19 cellular contexts compared by ENCODE assay signal in the genomic region with DNA sequence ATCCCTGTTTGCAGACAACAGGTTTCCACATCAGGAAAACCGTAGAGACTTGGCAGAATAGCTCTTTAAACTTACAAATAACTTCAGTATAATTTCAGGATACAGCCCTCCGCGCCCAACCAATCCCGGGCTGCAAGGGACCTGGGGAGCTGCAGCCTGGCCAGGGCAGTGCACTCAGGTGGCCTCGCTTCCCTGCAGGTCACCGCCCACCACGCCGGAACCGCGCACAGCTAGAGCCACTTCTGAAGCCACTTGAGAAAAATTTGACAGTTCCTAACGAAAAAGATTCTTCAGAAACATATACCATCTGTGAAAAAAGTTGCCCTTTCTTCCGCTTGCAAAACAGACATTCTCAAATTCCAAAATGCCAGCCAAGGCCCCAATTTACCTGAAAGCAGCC. TPM values are rescaled to one million over a fixed set of nuclear protein-coding genes. Genes with fewer than 3 reads are reported as not detected.
DNase-seq lines count a peak whose midpoint lies in the region; ATAC-seq, FAIRE-seq and TF ChIP-seq lines count a peak whose summit lies in the region.
"Had no signal": no experiment of that assay in that cellular context is flagged by ENCODE, and none has a peak within 500 bp of the region (broad histone marks: within the 10 kb centered on the region; RNA-seq: fewer than 3 reads in every experiment).

No MANE protein-coding gene starts in this region.

- H4K5ac ChIP-seq in H1 (ENCODE audit: insufficient read length, low read depth, low read length): no peak overlapping the region

- H4K91ac ChIP-seq in H1 (replicated peaks; ENCODE audit: insufficient read length, low read length): no peak overlapping the region

- no peak overlapping the region for H2BK12ac ChIP-seq in H1 (ENCODE audit: low read depth, low read length)

- DNase-seq in left ventricle myocardium inferior (peak; percentile 17), left ventricle myocardium superior (no peak), PC-3 (no peak), H1 (ENCODE audit: low read depth in 1 of 2, low spot score in 2 of 2) (no peak), sigmoid colon (no peak)
- DNase-seq: C1 segment of cervical spinal cord; Calu3; CD4-positive, alpha-beta memory T cell; COR-L47; DMS53; DMS79 treated with DMSO at 0.1 percent for 48 hours; GM23248; H9 had no signal

- H3K56ac ChIP-seq in H1 (replicated peaks; ENCODE audit: insufficient read length, low read depth, low read length): no peak overlapping the region

- H3K9me2 ChIP-seq in PC-3 (replicated peaks; ENCODE audit: low read length): no peaks in the 10 kb centered on the region

- H3K79me2 ChIP-seq in PC-3 (ENCODE audit: low read length) (peaks cover 98% of the 10 kb centered on the region), H1 (ENCODE audit: control insufficient read depth in 1 of 2, insufficient read depth in 2 of 2, low read length in 2 of 2) (peaks cover 15 to 97% of the 10 kb centered on the region in 2 experiments)

- no peaks in the 10 kb centered on the region for H3K27me3 ChIP-seq in left ventricle myocardium inferior (ENCODE audit: low read depth)
- H3K27me3 ChIP-seq in PC-3 (ENCODE audit: low read length): no peaks in the 10 kb centered on the region
- no peaks in the 10 kb centered on the region for H3K27me3 ChIP-seq in H1 (replicated peaks in 1 of 4; ENCODE audit: control insufficient read depth in 3 of 4, extremely low read depth in 1 of 4, insufficient read depth in 3 of 4, low read length in 3 of 4)
- no peaks in the 10 kb centered on the region for H3K27me3 ChIP-seq in sigmoid colon

- BruUV-seq in PC-3 (replicated peaks; lab: Mats Ljungman, UMichigan): no TSS peak

- no peak overlapping the region for H3K23ac ChIP-seq in H1 (ENCODE audit: insufficient read length)

- H3K9me3 ChIP-seq in left ventricle myocardium inferior (replicated peaks): peaks cover 35% of the 10 kb centered on the region
- peaks cover 60% of the 10 kb centered on the region for H3K9me3 ChIP-seq in PC-3 (ENCODE audit: low read length)
- H3K9me3 ChIP-seq in H1 (ENCODE audit: insufficient read depth in 2 of 2, low read depth in 1 of 2, low read length in 1 of 2): peaks cover 0 to 2% of the 10 kb centered on the region in 2 experiments; a peak in 1 of 4 replicates
- peaks cover 0 to 36% (median 1%) of the 10 kb centered on the region in 4 donors for H3K9me3 ChIP-seq in sigmoid colon

- no peak for TF ChIP-seq EP300 in H1 (IDR thresholded peaks at IDR 0.05; ENCODE audit: borderline replicate concordance in 1 of 2, low read depth in 2 of 2, low read length in 2 of 2)
- TF ChIP-seq EP300 in sigmoid colon (IDR thresholded peaks at IDR 0.05): no peak

- no peak for ATAC-seq in left ventricle myocardium superior
- no peak for ATAC-seq in PC-3
- no peak for ATAC-seq in activated CD4-positive, CD25-positive, alpha-beta regulatory T cell treated with anti-CD3 and anti-CD28 coated beads, Interleukin-2, amount 50 U/mL, for 24 hours
- ATAC-seq: HCT116 had no signal

- H3K27ac ChIP-seq in left ventricle myocardium inferior (replicated peaks) (peak overlapping the region; percentile 45), PC-3 (ENCODE audit: low read length) (no peak overlapping the region), H1 (ENCODE audit: low read depth, low read length) (no peak overlapping the region), sigmoid colon (no peak overlapping the region)
- H3K27ac ChIP-seq: 22Rv1, GM23248 had no signal

- H2AFZ ChIP-seq in PC-3 (ENCODE audit: low read length) (no peak overlapping the region), H1 (ENCODE audit: low read length) (no peak overlapping the region)
- H2AFZ ChIP-seq: GM23248 had no signal

- no peak for TF ChIP-seq RAD21 in H1 (IDR thresholded peaks at IDR 0.05 in 1 of 2, conservative IDR thresholded peaks at IDR 0.05 in 1 of 2; ENCODE audit: low read depth in 2 of 2, low read length in 2 of 2)

- no peak overlapping the region for H3K4ac ChIP-seq in H1 (replicated peaks; ENCODE audit: insufficient read length, low read depth, low read length)

- no peaks in the 10 kb centered on the region for H3F3A ChIP-seq in PC-3 (ENCODE audit: low read length, unreplicated experiment)

- no peak overlapping the region for H2BK20ac ChIP-seq in H1 (ENCODE audit: low read length)

- TF ChIP-seq POLR2A in H1 (IDR thresholded peaks at IDR 0.05; ENCODE audit: control extremely low read depth in 1 of 2, low read depth in 2 of 2, low read length in 2 of 2) (no peak), sigmoid colon (IDR thresholded peaks at IDR 0.05) (no peak)

- intact Hi-C loops in left ventricle myocardium inferior (cut with micrococcal nuclease): no loop called here
- intact Hi-C loops in left ventricle myocardium superior (cut with micrococcal nuclease): no loop called here
- intact Hi-C loops in PC-3 (cut with micrococcal nuclease): no loop called here
- intact Hi-C loops in sigmoid colon (cut with DNase I): no loop called here

- FAIRE-seq in H1 (lab: Jason Lieb, UNC): no peak
- FAIRE-seq: A204.1, G401.6, GM12892 had no signal

- peaks cover 65% of the 10 kb centered on the region for H3K36me3 ChIP-seq in left ventricle myocardium inferior
- peaks cover 95% of the 10 kb centered on the region for H3K36me3 ChIP-seq in PC-3 (ENCODE audit: low read depth, low read length)
- H3K36me3 ChIP-seq in H1 (ENCODE audit: control insufficient read depth in 2 of 4, insufficient read depth in 4 of 4, low read length in 3 of 4): peaks cover 0 to 8% (median 4%) of the 10 kb centered on the region in 4 experiments; a peak in 5 of 8 replicates
- peaks cover 4 to 43% (median 25%) of the 10 kb centered on the region in 4 donors for H3K36me3 ChIP-seq in sigmoid colon

- H3K9ac ChIP-seq in PC-3 (ENCODE audit: low read length): no peak overlapping the region
- H3K9ac ChIP-seq in H1 (replicated peaks in 1 of 4; ENCODE audit: extremely low read depth in 1 of 4, low read depth in 3 of 4, low read length in 3 of 4): no peak overlapping the region
- H3K9ac ChIP-seq: GM23248 had no signal

- no peak for TF ChIP-seq CTCF in left ventricle myocardium inferior (IDR thresholded peaks at IDR 0.05; ENCODE audit: borderline replicate concordance)
- no peak for TF ChIP-seq CTCF in PC-3 (conservative IDR thresholded peaks at IDR 0.05; ENCODE audit: low read depth, low read length)
- no peak for TF ChIP-seq CTCF in H1 (IDR thresholded peaks at IDR 0.05; ENCODE audit: control extremely low read depth in 1 of 3, insufficient read depth in 1 of 3, low read depth in 1 of 3, low read length in 3 of 3)
- TF ChIP-seq CTCF in sigmoid colon (IDR thresholded peaks at IDR 0.05): no peak

- peaks cover 90% of the 10 kb centered on the region for H3K4me1 ChIP-seq in left ventricle myocardium inferior
- peaks cover 10% of the 10 kb centered on the region; the same call in 1 of the 2 replicates for H3K4me1 ChIP-seq in PC-3 (ENCODE audit: insufficient read depth, low read length)
- H3K4me1 ChIP-seq in H1 (replicated peaks in 1 of 4; ENCODE audit: control insufficient read depth in 3 of 4, insufficient read depth in 4 of 4, low read length in 3 of 4): peaks cover 0 to 2% (median 0%) of the 10 kb centered on the region in 4 experiments; a peak in 1 of 7 replicates
- H3K4me1 ChIP-seq in sigmoid colon: peaks cover 0 to 25% (median 12%) of the 10 kb centered on the region in 4 donors

- WGBS in H1 (ENCODE audit: extremely low coverage in 1 of 2, insufficient coverage in 1 of 2, insufficient read length in 1 of 2, insufficient replicate concordance in 2 of 2, low coverage in 1 of 2, low lambda C conversion rate in 2 of 2, missing lambda C conversion rate in 1 of 2), 2 experiments: 94% methylated on average over 12 of the region's 12 CpGs; no CpG with 5 or more reads in 1 of the 2 experiments
- WGBS in sigmoid colon, 2 donors: 98% methylated on average over 12 of the region's 12 CpGs

- POLR2A ChIA-PET in PC-3 (lab: Charles Lee; ENCODE audit: unreplicated experiment): no interaction called here
- POLR2A ChIA-PET in H1 (lab: Charles Lee; ENCODE audit: partially characterized antibody): interaction anchor here (0.9 to 1.8 kb wide), 4 partner anchors 9 to 309 kb away, joined by 3 to 8 read pairs (median 4); a partner anchor contains a TSS

- H3K4me2 ChIP-seq in PC-3 (ENCODE audit: low read length): no peak overlapping the region
- H3K4me2 ChIP-seq in H1 (ENCODE audit: insufficient read depth in 1 of 2, low read depth in 2 of 2, low read length in 2 of 2): no peak overlapping the region

- H2BK15ac ChIP-seq in H1 (ENCODE audit: low read length): no peak overlapping the region

- H3K4me3 ChIP-seq in left ventricle myocardium inferior: no peak overlapping the region
- H3K4me3 ChIP-seq in PC-3 (ENCODE audit: low read length): peak overlapping the region; percentile 30; the same call in 1 of the 2 replicates
- H3K4me3 ChIP-seq in H1 (ENCODE audit: extremely low read depth in 1 of 4, insufficient read depth in 2 of 4, low read depth in 3 of 4, low read length in 4 of 4): no peak overlapping the region
- H3K4me3 ChIP-seq in sigmoid colon: no peak overlapping the region
- H3K4me3 ChIP-seq: GM23248 had no signal

- H4K20me1 ChIP-seq in PC-3 (ENCODE audit: low read length) (no peaks in the 10 kb centered on the region), H1 (replicated peaks in 1 of 2; ENCODE audit: control insufficient read depth in 1 of 2, insufficient read depth in 2 of 2, low read length in 2 of 2) (peaks cover 0 to 4% of the 10 kb centered on the region in 2 experiments)

- H2AK5ac ChIP-seq in H1 (ENCODE audit: low read depth, low read length): no peak overlapping the region

- no peaks in the 10 kb centered on the region for H3K23me2 ChIP-seq in H1 (ENCODE audit: low read depth, low read length)

- CTCF ChIA-PET in PC-3 (lab: Charles Lee) (no interaction called here), H1 (lab: Charles Lee; ENCODE audit: partially characterized antibody) (interaction anchor here (0.6 to 0.9 kb wide), 2 partner anchors 57 to 172 kb away, joined by 3 to 4 read pairs; no protein-coding TSS in a partner anchor)

- peaks cover 4% of the 10 kb centered on the region for H3K79me1 ChIP-seq in H1 (ENCODE audit: low read depth, low read length)

- H4K8ac ChIP-seq in H1 (ENCODE audit: extremely low read depth, insufficient read depth, low read length): peak overlapping the region; percentile 80; the same call in 1 of the 2 replicates

- H2BK5ac ChIP-seq in H1 (ENCODE audit: low read depth, low read length): no peak overlapping the region

- no peak overlapping the region for H2BK120ac ChIP-seq in H1 (replicated peaks; ENCODE audit: low read depth, low read length)

- H3K18ac ChIP-seq in H1 (ENCODE audit: extremely low read depth, low read length): no peak overlapping the region

- H3K14ac ChIP-seq in H1 (ENCODE audit: insufficient read length): no peak overlapping the region

RNA-seq across cellular contexts. Expression of a gene that starts 11.1 kb away (rescaled TPM):
- total RNA-seq in left ventricle myocardium inferior (101 TPM), left ventricle myocardium superior (147 TPM), PC-3 (2014; rRNA removed) (18.7 and 22.2 TPM in 2 replicates), sigmoid colon (10 to 100 TPM; 39.8 to 88.1 (median 58.2) TPM)
- total RNA-seq in H1 (2021; fragmentation: NEBNext Ultra II Directional; extraction: Animal tissue kit (Norgen Biotek cat#: 25700)): 35.1 and 36.7 TPM in 2 replicates
- polyA plus RNA-seq in H1 (2011; rRNA removed) (16.5 and 21.0 TPM in 2 replicates), sigmoid colon (10 to 100 TPM; 17.7 to 25.8 (median 19.4) TPM)
- 16.4 TPM for polyA plus RNA-seq in H1 (2011; cell fraction: cytosol; rRNA removed)
- 50.6 TPM for polyA plus RNA-seq in H1 (2011; cell fraction: nucleus; rRNA removed)
- polyA plus RNA-seq in H1 (2012, experiment 1 of 2): 11.9 to 16.2 TPM (median 13.8 TPM) in 4 replicates
- polyA plus RNA-seq in H1 (2012, experiment 2 of 2): 0.84 TPM
- 23.4 TPM for polyA plus RNA-seq in H1 (2013, experiment 1 of 2)
- polyA plus RNA-seq in H1 (2013, experiment 2 of 2): 21.3 TPM
- 55.7 and 65.0 TPM in 2 replicates for polyA minus RNA-seq in H1 (2011; rRNA and poly(A)+ RNA removed)
- 31.0 TPM for polyA minus RNA-seq in H1 (2011; cell fraction: cytosol; rRNA and poly(A)+ RNA removed)
- polyA minus RNA-seq in H1 (2011; cell fraction: nucleus; rRNA and poly(A)+ RNA removed): 137 TPM
